ENCODE assay signal across 8 cellular contexts in the genomic region with DNA sequence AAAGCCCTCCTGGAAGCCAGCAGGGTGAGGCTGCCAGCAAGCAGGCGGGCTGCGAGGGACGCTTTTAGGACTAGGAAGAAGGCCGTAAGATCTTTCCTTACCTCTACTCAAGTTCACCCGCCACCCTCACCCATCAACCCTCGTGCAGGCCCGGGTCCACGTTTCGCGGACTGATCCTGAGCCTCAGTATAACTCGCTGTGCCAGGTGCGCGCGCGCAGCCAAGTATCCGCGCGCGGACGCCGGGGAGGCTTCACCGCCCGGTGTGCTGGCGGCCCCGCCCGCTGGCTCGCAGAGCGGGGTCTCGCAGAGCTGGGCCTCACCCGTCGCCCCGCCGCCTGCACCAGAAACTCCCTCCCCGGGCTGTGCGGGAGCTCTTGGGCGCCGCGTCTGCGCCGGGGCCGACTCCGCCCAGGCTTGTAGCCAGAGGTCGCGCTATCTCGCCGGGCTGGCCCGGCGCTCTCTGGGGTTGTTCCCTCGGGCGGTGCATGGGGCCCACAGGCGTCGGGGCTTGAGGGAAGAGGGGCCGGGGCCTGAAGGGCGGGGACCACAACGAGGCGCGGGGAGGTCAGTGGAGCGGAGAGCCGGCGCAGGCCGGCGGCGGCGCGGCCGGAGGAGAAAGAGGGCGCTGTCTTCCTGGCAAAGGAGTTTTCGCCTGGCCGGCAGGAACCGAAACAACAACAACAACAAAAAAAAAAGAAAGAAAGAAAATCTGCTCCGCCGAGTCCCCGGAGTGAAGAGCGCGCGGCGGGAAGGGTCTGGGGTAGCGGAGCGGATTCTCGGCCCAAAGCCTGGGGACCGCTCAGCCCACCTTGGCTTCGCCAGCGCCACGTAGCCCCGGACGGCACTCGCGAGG. TPM values are rescaled to one million over a fixed set of nuclear protein-coding genes. Genes with fewer than 3 reads are reported as not detected.
DNase-seq lines count a peak whose midpoint lies in the region; ATAC-seq and TF ChIP-seq lines count a peak whose summit lies in the region.

No MANE protein-coding gene starts in this region.

- no peaks in the 10 kb centered on the region for H3K9me3 Mint-ChIP-seq in CD4-positive, alpha-beta T cell
- no peaks in the 10 kb centered on the region for H3K9me3 Mint-ChIP-seq in activated T-cell treated with anti-CD3 and anti-CD28 coated beads, Interleukin-2, amount 50 U/mL, for 72 hours

- H3K9me3 ChIP-seq in CD4-positive, alpha-beta T cell (ENCODE audit: control insufficient read depth, low read length) = no peaks in the 10 kb centered on the region

- no peaks in the 10 kb centered on the region for H3K36me3 ChIP-seq in rectal smooth muscle tissue (ENCODE audit: control insufficient read depth, insufficient read depth, low read length)

- H3K36me3 Mint-ChIP-seq in CD4-positive, alpha-beta T cell (ENCODE audit: low read depth) = no peaks in the 10 kb centered on the region
- H3K36me3 Mint-ChIP-seq in activated T-cell treated with anti-CD3 and anti-CD28 coated beads, Interleukin-2, amount 50 U/mL, for 72 hours (ENCODE audit: insufficient read depth in 2 of 2) = peaks cover 0 to 2% of the 10 kb centered on the region in 2 donors

- no peak overlapping the region for H3K27ac ChIP-seq in CD4-positive, alpha-beta T cell (ENCODE audit: low read depth, low read length)
- no peak overlapping the region for H3K27ac ChIP-seq in rectal smooth muscle tissue (ENCODE audit: low read depth, low read length)

- no peaks in the 10 kb centered on the region for H3K4me1 ChIP-seq in rectal smooth muscle tissue (ENCODE audit: control insufficient read depth, insufficient read depth, low read length)

- H3K4me3 ChIP-seq in rectal smooth muscle tissue (ENCODE audit: low read length) = peak overlapping the region; percentile 75

- H3K27me3 ChIP-seq in CD4-positive, alpha-beta T cell (ENCODE audit: control insufficient read depth, insufficient read depth, low read length) = peaks cover 82% of the 10 kb centered on the region
- peaks cover 41% of the 10 kb centered on the region for H3K27me3 ChIP-seq in rectal smooth muscle tissue (ENCODE audit: control insufficient read depth, insufficient read depth, low read length)

- peak overlapping the region; percentile 66 for H3K4me3 Mint-ChIP-seq in CD4-positive, alpha-beta T cell
- H3K4me3 Mint-ChIP-seq in activated T-cell treated with anti-CD3 and anti-CD28 coated beads, Interleukin-2, amount 50 U/mL, for 72 hours = peak overlapping the region; percentile 79 to 83

- peaks cover 55% of the 10 kb centered on the region for H3K4me1 Mint-ChIP-seq in CD4-positive, alpha-beta T cell (ENCODE audit: low read depth)
- peaks cover 52% of the 10 kb centered on the region for H3K4me1 Mint-ChIP-seq in activated T-cell treated with anti-CD3 and anti-CD28 coated beads, Interleukin-2, amount 50 U/mL, for 72 hours (ENCODE audit: low read depth)

- intact Hi-C loops in CD4-positive, alpha-beta T cell (cut with DNase I, micrococcal nuclease) = no loop called here
- intact Hi-C loops in left cardiac atrium (cut with DNase I) = no loop called here

- POLR2A ChIA-PET in CD4-positive, alpha-beta T cell (lab: Charles Lee) = no interaction called here

- H3K9ac ChIP-seq in rectal smooth muscle tissue (ENCODE audit: low read length) = no peak overlapping the region

- CTCF ChIA-PET in CD4-positive, alpha-beta T cell (lab: Charles Lee) = no interaction called here

- DNase-seq in CD4-positive, alpha-beta T cell = no peak
- DNase-seq in NCI-H2029 treated with DMSO at 0.1 percent for 48 hours (lab: John Stamatoyannopoulos, UW) (peak; percentile 92), left cardiac atrium (no peak), mucosa of gallbladder (ENCODE audit: low spot score) (no peak)
- DNase-seq in activated T-cell treated with anti-CD3 and anti-CD28 coated beads, Interleukin-2, amount 50 U/mL, for 72 hours = peak; percentile 46 to 58

- ATAC-seq in CD4-positive, alpha-beta T cell (ENCODE audit: poor library complexity) = no peak
- ATAC-seq in GM18519 (IDR thresholded peaks at IDR 0.05; ENCODE audit: low FRiP score, unreplicated experiment) (peak; percentile 60), HG02885 (IDR thresholded peaks at IDR 0.05; ENCODE audit: poor library complexity, unreplicated experiment) (peak; percentile 91), left cardiac atrium (peak; percentile 85 to 87)
- ATAC-seq in activated T-cell treated with anti-CD3 and anti-CD28 coated beads, Interleukin-2, amount 50 U/mL, for 72 hours (replicated peaks in 1 of 2) = peak; percentile 76 to 79

- H3K27me3 Mint-ChIP-seq in CD4-positive, alpha-beta T cell = peaks cover 94% of the 10 kb centered on the region
- peaks cover 81% of the 10 kb centered on the region for H3K27me3 Mint-ChIP-seq in activated T-cell treated with anti-CD3 and anti-CD28 coated beads, Interleukin-2, amount 50 U/mL, for 72 hours (ENCODE audit: low read depth)

- no peak for TF ChIP-seq CTCF in CD4-positive, alpha-beta T cell (IDR thresholded peaks at IDR 0.05)

- H3K27ac Mint-ChIP-seq in CD4-positive, alpha-beta T cell = no peak overlapping the region
- H3K27ac Mint-ChIP-seq in activated T-cell treated with anti-CD3 and anti-CD28 coated beads, Interleukin-2, amount 50 U/mL, for 72 hours = no peak overlapping the region

RNA-seq across cellular contexts. Expression of a gene that starts 7.7 kb away (rescaled TPM):
- total RNA-seq in CD4-positive, alpha-beta T cell = not detected
- total RNA-seq in activated T-cell treated with anti-CD3 and anti-CD28 coated beads, Interleukin-2, amount 50 U/mL, for 72 hours = not detected
- under 1 TPM; 0.24 to 0.77 TPM for total RNA-seq in left cardiac atrium
- total RNA-seq in mucosa of gallbladder = not detected

Comparison
In these comparisons a context has a peak if more than half of its experiments do, and no peak if none do; other contexts are left out.
1. DNase-seq: peak in NCI-H2029 treated with DMSO at 0.1 percent for 48 hours (single experiment) and activated T-cell treated with anti-CD3 and anti-CD28 coated beads, Interleukin-2, amount 50 U/mL, for 72 hours (2 of 2); none in CD4-positive, alpha-beta T cell (0 of 10), left cardiac atrium (single experiment) and mucosa of gallbladder (single experiment).